21 cellular contexts compared by ENCODE assay signal in the genomic region with DNA sequence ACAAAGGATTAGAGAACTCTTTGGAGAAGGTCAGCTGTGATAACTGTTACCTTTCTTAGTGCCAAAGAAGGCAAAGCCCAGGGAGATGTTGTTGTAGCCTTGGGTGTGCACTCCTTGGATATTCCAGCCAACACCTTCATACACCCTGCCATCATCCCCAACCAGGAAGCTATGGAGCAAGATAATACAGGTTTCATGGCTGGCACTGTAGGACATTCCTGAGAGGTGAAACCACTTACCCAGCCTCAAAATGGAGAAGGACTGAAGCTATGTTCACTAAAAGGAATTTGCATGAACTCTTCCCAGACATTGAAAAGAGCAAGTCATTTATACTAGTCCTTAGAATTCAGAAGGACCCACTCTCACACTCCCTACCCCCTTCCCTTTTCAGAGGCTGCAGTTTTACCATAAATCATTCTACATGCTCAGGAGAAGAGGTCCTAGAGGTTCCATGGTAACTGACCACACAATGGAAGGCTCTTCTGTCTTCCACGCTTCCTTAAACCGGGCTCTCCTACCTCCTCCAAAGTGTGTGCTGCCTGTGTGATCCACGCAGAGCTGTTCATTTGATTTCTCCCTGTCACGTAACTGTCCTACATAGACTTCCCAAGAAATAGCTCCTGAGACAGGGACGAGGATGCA. TPM values are rescaled to one million over a fixed set of nuclear protein-coding genes. Genes with fewer than 3 reads are reported as not detected.
DNase-seq lines count a peak whose midpoint lies in the region; ATAC-seq, FAIRE-seq and TF ChIP-seq lines count a peak whose summit lies in the region.
"Had no signal": no experiment of that assay in that cellular context is flagged by ENCODE, and none has a peak within 500 bp of the region (broad histone marks: within the 10 kb centered on the region; RNA-seq: fewer than 3 reads in every experiment).

No MANE protein-coding gene starts in this region.

- H3K4me1 ChIP-seq in GM12878 (ENCODE audit: control insufficient read depth, insufficient read depth, low read length) (peaks cover 30% of the 10 kb centered on the region), mesodermal cell (ENCODE audit: control insufficient read depth, insufficient read depth, low read length, poor library complexity, severe bottlenecking) (peaks cover 27% of the 10 kb centered on the region)

- WGBS in GM12878 (ENCODE audit: insufficient coverage, insufficient replicate concordance, low lambda C conversion rate, missing lambda C conversion rate), result 16% methylated on average over 5 of the region's 5 CpGs
- 63 to 75% methylated on average over 5 of the region's 5 CpGs for WGBS in mesodermal cell (ENCODE audit: insufficient coverage in 2 of 2), 2 experiments

- TF ChIP-seq EP300 in GM12878 (IDR thresholded peaks at IDR 0.05; ENCODE audit: borderline replicate concordance in 1 of 2, control insufficient read depth in 1 of 2, low read depth in 2 of 2, low read length in 2 of 2), result no peak

- SMC1A ChIA-PET in GM12878 (lab: Charles Lee; ENCODE audit: uncharacterized antibody, unreplicated experiment), result interaction anchor here (0.5 to 4.9 kb wide), 20 partner anchors 8 to 881 kb away, joined by 3 to 27 read pairs (median 4); a partner anchor contains a TSS

- peak; percentile 25 for DNase-seq in DMS79 treated with DMSO at 0.1 percent for 48 hours (lab: John Stamatoyannopoulos, UW)
- DNase-seq in DMS79 (lab: John Stamatoyannopoulos, UW), result no peak
- no peak for DNase-seq in GM12892 (ENCODE audit: insufficient read length)
- no peak for DNase-seq in GM12878 (ENCODE audit: low read depth, low spot score)
- DNase-seq in CD1c-positive myeloid dendritic cell (ENCODE audit: extremely low spot score), result no peak
- no peak for DNase-seq in NCI-H1436 treated with DMSO at 0.1 percent for 48 hours (lab: John Stamatoyannopoulos, UW)
- DNase-seq: activated CD4-positive, alpha-beta T cell treated with anti-CD3 and anti-CD28 coated beads for 1 hour; C1 segment of cervical spinal cord; DND-41; hippocampal formation; kidney glomerular epithelial cell; NCI-H1105 treated with DMSO at 0.1 percent for 48 hours; NK-92 treated with Interleukin-12 subunit alpha and Interleukin-12 subunit beta, amount 100 ng/mL, for 24 hours; SHP77 had no signal

- peak overlapping the region; percentile 15 for H2AFZ ChIP-seq in GM12878 (ENCODE audit: control insufficient read depth, low read depth, low read length)

- FAIRE-seq in GM12892 (lab: Jason Lieb, UNC) (peak; percentile 68), GM12878 (lab: Jason Lieb, UNC) (no peak)

- TF ChIP-seq POLR2A in GM12892 (IDR thresholded peaks at IDR 0.05; ENCODE audit: low read depth, low read length) (no peak), GM12878 (IDR thresholded peaks at IDR 0.05; ENCODE audit: low read depth, low read length) (no peak)

- TF ChIP-seq RAD21 in GM12878 (IDR thresholded peaks at IDR 0.05; ENCODE audit: insufficient read depth, low read depth, low read length), result no peak

- in situ Hi-C loops in GM12878 (cut with MboI), result no loop called here

- no peaks in the 10 kb centered on the region for H3K27me3 ChIP-seq in GM12878 (replicated peaks in 1 of 2; ENCODE audit: control insufficient read depth in 2 of 2, insufficient read depth in 2 of 2, low read length in 1 of 2)

- peak overlapping the region; percentile 77 for H3K4me2 ChIP-seq in GM12878 (ENCODE audit: control insufficient read depth, insufficient read depth)

- H4K20me1 ChIP-seq in GM12878 (ENCODE audit: control insufficient read depth, insufficient read depth), result no peaks in the 10 kb centered on the region

- POLR2A ChIA-PET in GM12878 (lab: Charles Lee), result interaction anchor here (0.6 to 1.9 kb wide), 9 partner anchors 8 to 1429 kb away, joined by 3 to 7 read pairs (median 4); a partner anchor contains a TSS

- intact Hi-C loops in GM12878 (cut with micrococcal nuclease; ENCODE audit: unreplicated experiment), result loop anchor here (5.0 kb wide), 1 partner anchor 81 kb away; no protein-coding TSS in a partner anchor

- H3K9ac ChIP-seq in GM12878 (ENCODE audit: control insufficient read depth, insufficient read depth, low read length), result peak overlapping the region; percentile 70

- H3K9me3 ChIP-seq in GM12878 (replicated peaks; ENCODE audit: control insufficient read depth, insufficient read depth, low read length) (no peaks in the 10 kb centered on the region), mesodermal cell (ENCODE audit: control insufficient read depth, low read length) (no peaks in the 10 kb centered on the region)
- H3K9me3 ChIP-seq: thoracic aorta had no signal

- H3K36me3 ChIP-seq in GM12878 (ENCODE audit: control insufficient read depth in 2 of 2, insufficient read depth in 2 of 2, low read length in 1 of 2) (no peaks in the 10 kb centered on the region), mesodermal cell (ENCODE audit: control insufficient read depth, insufficient read depth, low read length) (no peaks in the 10 kb centered on the region)
- H3K36me3 ChIP-seq: thoracic aorta had no signal

- ATAC-seq in GM12878 (no peak), GM21723 (IDR thresholded peaks at IDR 0.05; ENCODE audit: unreplicated experiment) (no peak)

- H3K79me2 ChIP-seq in GM12878 (ENCODE audit: control insufficient read depth, insufficient read depth, low read length), result peaks cover 17% of the 10 kb centered on the region

- RAD21 ChIA-PET in GM12878 (lab: Charles Lee; ENCODE audit: unreplicated experiment), result interaction anchor here (0.6 to 4.0 kb wide), 12 partner anchors 10 to 389 kb away, joined by 3 to 26 read pairs (median 4); a partner anchor contains a TSS

- peak overlapping the region; percentile 55; the same call in 1 of the 2 replicates for H3K4me3 ChIP-seq in GM12878
- no peak overlapping the region for H3K4me3 ChIP-seq in mesodermal cell (ENCODE audit: extremely low read depth, insufficient read depth, low read length, poor library complexity, severe bottlenecking)
- H3K4me3 ChIP-seq: thoracic aorta had no signal

- no peak for TF ChIP-seq CTCF in GM12878 (IDR thresholded peaks at IDR 0.05 in 2 of 3, conservative IDR thresholded peaks at IDR 0.05 in 1 of 3; ENCODE audit: control insufficient read depth in 2 of 3, extremely low read depth in 1 of 3, insufficient read depth in 1 of 3, low read depth in 3 of 3, low read length in 3 of 3)

- BruUV-seq in GM12878 (replicated peaks; lab: Mats Ljungman, UMichigan), result TSS peak; percentile 77

- H3K27ac ChIP-seq in GM12878 (ENCODE audit: control insufficient read depth, insufficient read depth) (peak overlapping the region; percentile 86), mesodermal cell (ENCODE audit: low read depth, low read length, severe bottlenecking) (peak overlapping the region; percentile 76)
- H3K27ac ChIP-seq: 22Rv1, thoracic aorta had no signal

- CTCF ChIA-PET in GM12878 (lab: Yijun Ruan, JAX), result interaction anchor here (0.5 to 5.8 kb wide), 17 partner anchors 10 to 643 kb away, joined by 3 to 54 read pairs (median 5); a partner anchor contains a TSS

RNA-seq across cellular contexts. Expression of a gene that starts 5.5 kb away (rescaled TPM):
- 2.6 TPM for polyA plus RNA-seq in GM12892 (2012; ENCODE audit: missing spikeins)
- total RNA-seq in GM12878 (2013; cell fraction: nucleolus; rRNA removed), result 13.4 and 14.3 TPM in 2 replicates
- total RNA-seq in GM12878 (2014; rRNA removed) (0.38 and 0.45 TPM in 2 replicates), GM12878 (2014; rRNA removed; fragmentation: Illumina TruSeq; extraction: Trizol) (0.22 and 0.32 TPM in 2 replicates), GM12878 (2021) (0.44 and 0.74 TPM in 2 replicates)
- polyA plus RNA-seq in GM12878 (2011; ENCODE audit: low read depth), result 0.54 TPM
- polyA plus RNA-seq in GM12878 (2011; rRNA removed) (1.6 and 3.0 TPM in 2 replicates), GM12878 (2014; fragmentation: Illumina TruSeq; extraction: Trizol) (0.48 and 0.65 TPM in 2 replicates), GM12878 (2014; fragmentation: Nextera tagmentation; extraction: Ambion mirVana) (under 1 TPM; 0.37 to 0.50 TPM), GM12878 (2014; rRNA removed) (0.44 and 0.55 TPM in 2 replicates), GM12878 (2016; fragmentation: Nextera tagmentation; extraction: Ambion mirVana) (under 1 TPM; 0.28 to 0.43 TPM)
- 4.2 and 4.6 TPM in 2 replicates for polyA plus RNA-seq in GM12878 (2011; cell fraction: cytosol; rRNA removed)
- 7.1 and 15.8 TPM in 2 replicates for polyA plus RNA-seq in GM12878 (2011; cell fraction: nucleus; rRNA removed)
- polyA plus RNA-seq in GM12878 (2012), result 0.43 and 1.2 TPM in 2 replicates
- 6.4 and 7.3 TPM in 2 replicates for polyA minus RNA-seq in GM12878 (2011; rRNA and poly(A)+ RNA removed)
- polyA minus RNA-seq in GM12878 (2011; cell fraction: cytosol; rRNA and poly(A)+ RNA removed), result 0.53 TPM in 1 of 2 replicates, not detected in the other
- polyA minus RNA-seq in GM12878 (2011; cell fraction: nucleus; rRNA and poly(A)+ RNA removed), result 6.3 and 6.9 TPM in 2 replicates
- polyA plus RNA-seq in mesodermal cell (2013, experiment 1 of 2), result 0.37 TPM
- not detected for polyA plus RNA-seq in mesodermal cell (2013, experiment 2 of 2)
- total RNA-seq: osteocyte; T-helper 2 cell treated with Interferon-gamma antibody and Interleukin-4, amounts not matched to agents 100 ng/mL and 5 ng/mL, for 36 hours; thoracic aorta had no signal
- polyA plus RNA-seq: IgD-negative memory B cell had no signal

RNA-seq across cellular contexts. Expression of a gene that starts 14.5 kb away (rescaled TPM):
- 0.59 TPM for polyA plus RNA-seq in GM12892 (2012; ENCODE audit: missing spikeins)
- total RNA-seq in GM12878 (2013; cell fraction: nucleolus; rRNA removed), result not detected in 2 replicates
- total RNA-seq in GM12878 (2014; rRNA removed), result 0.68 and 1.3 TPM in 2 replicates
- total RNA-seq in GM12878 (2014; rRNA removed; fragmentation: Illumina TruSeq; extraction: Trizol), result 0.37 TPM in 1 of 2 replicates, not detected in the other
- total RNA-seq in GM12878 (2021), result 0.37 and 0.41 TPM in 2 replicates
- polyA plus RNA-seq in GM12878 (2011; ENCODE audit: low read depth), result not detected
- 1.4 and 1.7 TPM in 2 replicates for polyA plus RNA-seq in GM12878 (2011; rRNA removed)
- 0.77 and 1.6 TPM in 2 replicates for polyA plus RNA-seq in GM12878 (2011; cell fraction: cytosol; rRNA removed)
- 0.42 and 0.87 TPM in 2 replicates for polyA plus RNA-seq in GM12878 (2011; cell fraction: nucleus; rRNA removed)
- polyA plus RNA-seq in GM12878 (2012), result not detected in 2 replicates
- 0.22 TPM in 1 of 2 replicates, not detected in the other for polyA plus RNA-seq in GM12878 (2014; fragmentation: Illumina TruSeq; extraction: Trizol)
- under 1 TPM in 1 of 2 experiments, not detected in 1; 0.49 TPM for polyA plus RNA-seq in GM12878 (2014; fragmentation: Nextera tagmentation; extraction: Ambion mirVana)
- polyA plus RNA-seq in GM12878 (2014; rRNA removed), result 1.4 and 1.5 TPM in 2 replicates
- polyA plus RNA-seq in GM12878 (2016; fragmentation: Nextera tagmentation; extraction: Ambion mirVana), result under 1 TPM in 1 of 2 experiments, not detected in 1; 0.31 TPM
- not detected in 2 replicates for polyA minus RNA-seq in GM12878 (2011; rRNA and poly(A)+ RNA removed)
- not detected in 2 replicates for polyA minus RNA-seq in GM12878 (2011; cell fraction: cytosol; rRNA and poly(A)+ RNA removed)
- not detected in 2 replicates for polyA minus RNA-seq in GM12878 (2011; cell fraction: nucleus; rRNA and poly(A)+ RNA removed)
- not detected for polyA plus RNA-seq in mesodermal cell (2013, experiment 1 of 2)
- polyA plus RNA-seq in mesodermal cell (2013, experiment 2 of 2), result not detected
- total RNA-seq: osteocyte; T-helper 2 cell treated with Interferon-gamma antibody and Interleukin-4, amounts not matched to agents 100 ng/mL and 5 ng/mL, for 36 hours had no signal

RNA-seq across cellular contexts. Expression of a gene that starts 30.4 kb away (rescaled TPM):
- 0.23 TPM for polyA plus RNA-seq in GM12892 (2012; ENCODE audit: missing spikeins)
- total RNA-seq in GM12878 (2013; cell fraction: nucleolus; rRNA removed), result 3.9 and 5.7 TPM in 2 replicates
- not detected in 2 replicates for total RNA-seq in GM12878 (2014; rRNA removed)
- total RNA-seq in GM12878 (2014; rRNA removed; fragmentation: Illumina TruSeq; extraction: Trizol), result not detected in 2 replicates
- total RNA-seq in GM12878 (2021), result 0.29 TPM in 1 of 2 replicates, not detected in the other
- not detected for polyA plus RNA-seq in GM12878 (2011; ENCODE audit: low read depth)
- polyA plus RNA-seq in GM12878 (2011; rRNA removed), result 0.19 and 0.49 TPM in 2 replicates
- polyA plus RNA-seq in GM12878 (2011; cell fraction: cytosol; rRNA removed), result 0.42 and 0.53 TPM in 2 replicates
- polyA plus RNA-seq in GM12878 (2011; cell fraction: nucleus; rRNA removed), result 1.6 TPM in 2 replicates
- 0.27 and 0.28 TPM in 2 replicates for polyA plus RNA-seq in GM12878 (2012)
- 0.18 TPM in 1 of 2 replicates, not detected in the other for polyA plus RNA-seq in GM12878 (2014; fragmentation: Illumina TruSeq; extraction: Trizol)
- polyA plus RNA-seq in GM12878 (2014; fragmentation: Nextera tagmentation; extraction: Ambion mirVana), result not detected
- 0.22 TPM in 1 of 2 replicates, not detected in the other for polyA plus RNA-seq in GM12878 (2014; rRNA removed)
- under 1 TPM in 1 of 2 experiments, not detected in 1; 0.10 TPM for polyA plus RNA-seq in GM12878 (2016; fragmentation: Nextera tagmentation; extraction: Ambion mirVana)
- polyA minus RNA-seq in GM12878 (2011; rRNA and poly(A)+ RNA removed), result 1.2 and 1.3 TPM in 2 replicates
- not detected in 2 replicates for polyA minus RNA-seq in GM12878 (2011; cell fraction: cytosol; rRNA and poly(A)+ RNA removed)
- 1.5 and 1.7 TPM in 2 replicates for polyA minus RNA-seq in GM12878 (2011; cell fraction: nucleus; rRNA and poly(A)+ RNA removed)
- polyA plus RNA-seq in mesodermal cell (2013, experiment 1 of 2), result not detected
- not detected for polyA plus RNA-seq in mesodermal cell (2013, experiment 2 of 2)
- total RNA-seq: osteocyte; T-helper 2 cell treated with Interferon-gamma antibody and Interleukin-4, amounts not matched to agents 100 ng/mL and 5 ng/mL, for 36 hours; thoracic aorta had no signal
- polyA plus RNA-seq: IgD-negative memory B cell had no signal

RNA-seq across cellular contexts. Expression of a gene that starts 32.3 kb away (rescaled TPM):
- not detected for polyA plus RNA-seq in GM12892 (2012; ENCODE audit: missing spikeins)
- not detected in 2 replicates for total RNA-seq in GM12878 (2013; cell fraction: nucleolus; rRNA removed)
- total RNA-seq in GM12878 (2014; rRNA removed) (not detected in 2 replicates), GM12878 (2014; rRNA removed; fragmentation: Illumina TruSeq; extraction: Trizol) (not detected in 2 replicates), GM12878 (2021) (not detected in 2 replicates)
- polyA plus RNA-seq in GM12878 (2011; ENCODE audit: low read depth), result not detected
- polyA plus RNA-seq in GM12878 (2011; rRNA removed) (not detected in 2 replicates), GM12878 (2014; fragmentation: Illumina TruSeq; extraction: Trizol) (not detected in 2 replicates), GM12878 (2014; fragmentation: Nextera tagmentation; extraction: Ambion mirVana) (not detected), GM12878 (2014; rRNA removed) (not detected in 2 replicates), GM12878 (2016; fragmentation: Nextera tagmentation; extraction: Ambion mirVana) (not detected)
- polyA plus RNA-seq in GM12878 (2011; cell fraction: cytosol; rRNA removed), result not detected in 2 replicates
- polyA plus RNA-seq in GM12878 (2011; cell fraction: nucleus; rRNA removed), result not detected in 2 replicates
- not detected in 2 replicates for polyA plus RNA-seq in GM12878 (2012)
- not detected in 2 replicates for polyA minus RNA-seq in GM12878 (2011; rRNA and poly(A)+ RNA removed)
- polyA minus RNA-seq in GM12878 (2011; cell fraction: cytosol; rRNA and poly(A)+ RNA removed), result not detected in 2 replicates
- polyA minus RNA-seq in GM12878 (2011; cell fraction: nucleus; rRNA and poly(A)+ RNA removed), result not detected in 2 replicates
- not detected for polyA plus RNA-seq in mesodermal cell (2013, experiment 1 of 2)
- not detected for polyA plus RNA-seq in mesodermal cell (2013, experiment 2 of 2)
- total RNA-seq: osteocyte; T-helper 2 cell treated with Interferon-gamma antibody and Interleukin-4, amounts not matched to agents 100 ng/mL and 5 ng/mL, for 36 hours had no signal

RNA-seq across cellular contexts. Expression of a gene that starts 47.7 kb away (rescaled TPM):
- not detected for polyA plus RNA-seq in GM12892 (2012; ENCODE audit: missing spikeins)
- total RNA-seq in GM12878 (2013; cell fraction: nucleolus; rRNA removed), result not detected in 2 replicates
- total RNA-seq in GM12878 (2014; rRNA removed) (not detected in 2 replicates), GM12878 (2014; rRNA removed; fragmentation: Illumina TruSeq; extraction: Trizol) (not detected in 2 replicates), GM12878 (2021) (not detected in 2 replicates)
- polyA plus RNA-seq in GM12878 (2011; ENCODE audit: low read depth), result not detected
- polyA plus RNA-seq in GM12878 (2011; rRNA removed) (not detected in 2 replicates), GM12878 (2014; fragmentation: Illumina TruSeq; extraction: Trizol) (not detected in 2 replicates), GM12878 (2014; fragmentation: Nextera tagmentation; extraction: Ambion mirVana) (not detected), GM12878 (2014; rRNA removed) (not detected in 2 replicates), GM12878 (2016; fragmentation: Nextera tagmentation; extraction: Ambion mirVana) (under 1 TPM in 1 of 2 experiments, not detected in 1; 0.28 TPM)
- not detected in 2 replicates for polyA plus RNA-seq in GM12878 (2011; cell fraction: cytosol; rRNA removed)
- polyA plus RNA-seq in GM12878 (2011; cell fraction: nucleus; rRNA removed), result not detected in 2 replicates
- not detected in 2 replicates for polyA plus RNA-seq in GM12878 (2012)
- polyA minus RNA-seq in GM12878 (2011; rRNA and poly(A)+ RNA removed), result not detected in 2 replicates
- polyA minus RNA-seq in GM12878 (2011; cell fraction: cytosol; rRNA and poly(A)+ RNA removed), result not detected in 2 replicates
- not detected in 2 replicates for polyA minus RNA-seq in GM12878 (2011; cell fraction: nucleus; rRNA and poly(A)+ RNA removed)
- polyA plus RNA-seq in mesodermal cell (2013, experiment 1 of 2), result not detected
- polyA plus RNA-seq in mesodermal cell (2013, experiment 2 of 2), result not detected
- total RNA-seq: osteocyte; T-helper 2 cell treated with Interferon-gamma antibody and Interleukin-4, amounts not matched to agents 100 ng/mL and 5 ng/mL, for 36 hours had no signal
